14 cellular contexts compared by ENCODE assay signal in the genomic region with DNA sequence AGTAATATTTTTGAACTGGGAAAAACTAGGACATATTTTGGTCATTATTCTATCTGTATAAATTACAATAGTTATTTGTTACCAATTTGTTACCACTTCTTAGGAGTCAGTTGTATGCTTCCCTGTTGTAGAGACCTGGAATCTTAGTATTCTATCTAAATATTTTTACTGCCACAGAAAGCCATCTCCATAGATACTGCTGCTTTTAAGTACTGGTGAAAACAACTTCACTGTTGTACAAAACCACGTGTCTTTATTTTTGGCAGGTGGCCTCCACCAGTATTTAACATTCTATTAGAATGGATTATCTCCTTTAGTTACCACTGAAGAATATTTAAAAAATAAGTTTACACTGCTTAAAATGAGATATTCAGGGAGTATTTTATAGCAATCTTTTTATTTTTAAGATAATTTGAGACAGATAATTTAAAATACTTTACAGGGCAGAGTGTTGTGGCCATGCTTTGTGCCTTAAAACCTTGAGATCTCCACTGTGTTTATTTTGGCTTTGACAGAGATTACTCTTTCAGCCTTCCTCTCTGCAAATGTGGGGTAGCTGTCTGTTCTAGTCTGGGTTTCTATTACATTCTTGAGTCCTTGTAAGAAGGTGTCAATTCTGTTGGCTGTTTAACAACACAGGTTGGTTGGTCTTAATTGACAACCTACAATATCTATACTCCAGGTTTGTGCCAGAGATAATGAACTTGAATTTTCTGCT.
DNase-seq lines count a peak whose midpoint lies in the region; ATAC-seq and TF ChIP-seq lines count a peak whose summit lies in the region.
"Had no signal": no experiment of that assay in that cellular context is flagged by ENCODE, and none has a peak within 500 bp of the region (broad histone marks: within the 10 kb centered on the region; RNA-seq: fewer than 3 reads in every experiment).

No MANE protein-coding gene starts in this region.

- intact Hi-C loops in left ventricle myocardium superior (cut with micrococcal nuclease), result no loop called here
- intact Hi-C loops in body of pancreas (cut with DNase I), result no loop called here
- intact Hi-C loops in vagina (cut with DNase I), result no loop called here

- H3K36me3 ChIP-seq in right atrium auricular region, result no peaks in the 10 kb centered on the region
- no peaks in the 10 kb centered on the region for H3K36me3 ChIP-seq in body of pancreas (replicated peaks in 1 of 2; ENCODE audit: insufficient read depth in 1 of 2, low read depth in 2 of 2)
- no peaks in the 10 kb centered on the region for H3K36me3 ChIP-seq in vagina

- H3K36me3 Mint-ChIP-seq in nephron (ENCODE audit: low read depth), result peaks cover 12% of the 10 kb centered on the region

- no peak for TF ChIP-seq CTCF in right atrium auricular region (IDR thresholded peaks at IDR 0.05)
- no peak for TF ChIP-seq CTCF in body of pancreas (IDR thresholded peaks at IDR 0.05)
- TF ChIP-seq CTCF in nephron (IDR thresholded peaks at IDR 0.05; ENCODE audit: unreplicated experiment in 3 of 3), result no peak
- no peak for TF ChIP-seq CTCF in vagina (IDR thresholded peaks at IDR 0.05)

- H3K4me3 ChIP-seq in right atrium auricular region (no peak overlapping the region), body of pancreas (no peak overlapping the region), vagina (no peak overlapping the region)
- H3K4me3 ChIP-seq: SK-N-MC had no signal

- H3K27ac Mint-ChIP-seq in nephron, result peak overlapping the region; percentile 10 to 84 (median 81)
- H3K27ac Mint-ChIP-seq: activated CD8-positive, alpha-beta memory T cell treated with anti-CD3 and anti-CD28 coated beads, Interleukin-2, amount 10 ng/mL, durations not matched to agents 7 days and 5 days had no signal

- H3K4me1 Mint-ChIP-seq in nephron, result peaks cover 80% of the 10 kb centered on the region

- no peaks in the 10 kb centered on the region for H3K27me3 ChIP-seq in right atrium auricular region
- no peaks in the 10 kb centered on the region for H3K27me3 ChIP-seq in body of pancreas
- H3K27me3 ChIP-seq in vagina, result no peaks in the 10 kb centered on the region

- peaks cover 0 to 35% of the 10 kb centered on the region in 2 donors for H3K4me1 ChIP-seq in right atrium auricular region
- peaks cover 51% of the 10 kb centered on the region for H3K4me1 ChIP-seq in body of pancreas
- peaks cover 7% of the 10 kb centered on the region for H3K4me1 ChIP-seq in vagina
- H3K4me1 ChIP-seq: Caco-2 had no signal

- no peaks in the 10 kb centered on the region for H3K9me3 ChIP-seq in right atrium auricular region
- no peaks in the 10 kb centered on the region for H3K9me3 ChIP-seq in body of pancreas
- H3K9me3 ChIP-seq in vagina, result no peaks in the 10 kb centered on the region
- H3K9me3 ChIP-seq: Caco-2 had no signal

- no peaks in the 10 kb centered on the region for H3K9me3 Mint-ChIP-seq in nephron
- H3K9me3 Mint-ChIP-seq: H9 had no signal

- TF ChIP-seq POLR2A in body of pancreas (IDR thresholded peaks at IDR 0.05) (no peak), vagina (IDR thresholded peaks at IDR 0.05) (no peak)

- H3K4me3 Mint-ChIP-seq in nephron, result no peak overlapping the region
- H3K4me3 Mint-ChIP-seq: activated CD8-positive, alpha-beta memory T cell treated with anti-CD3 and anti-CD28 coated beads, Interleukin-2, amount 10 ng/mL, durations not matched to agents 7 days and 5 days; H9 had no signal

- 6 to 14% methylated on average over 1 of the region's 1 CpG for WGBS in body of pancreas, 2 donors

- DNase-seq in left ventricle myocardium superior (no peak), right atrium auricular region (ENCODE audit: low spot score) (no peak), body of pancreas (no peak), SKM-1 treated with dmso at 0.1 percent for 144 hours (lab: John Stamatoyannopoulos, UW; ENCODE audit: unreplicated experiment) (no peak), vagina (ENCODE audit: extremely low spot score in 2 of 2) (no peak), kidney tubule cell (ENCODE audit: low spot score) (no peak)
- DNase-seq: activated CD8-positive, alpha-beta memory T cell treated with anti-CD3 and anti-CD28 coated beads, Interleukin-2, amount 10 ng/mL, durations not matched to agents 7 days and 5 days; activated naive CD4-positive, alpha-beta T cell; Caco-2; H9; NCI-H187 had no signal

- H3K27ac ChIP-seq in right atrium auricular region (peak overlapping the region in 1 of 2 donors; percentile 49), body of pancreas (peak overlapping the region in 3 of 4 donors; percentile 41 to 76 (median 71)), vagina (no peak overlapping the region)
- H3K27ac ChIP-seq: SK-N-MC had no signal

- ATAC-seq in left ventricle myocardium superior, result peak; percentile 31
- peak; percentile 35 for ATAC-seq in body of pancreas
- ATAC-seq in HG03039 (IDR thresholded peaks at IDR 0.05; ENCODE audit: unreplicated experiment), result no peak
- ATAC-seq: activated CD8-positive, alpha-beta memory T cell treated with anti-CD3 and anti-CD28 coated beads, Interleukin-2, amount 10 ng/mL, durations not matched to agents 7 days and 5 days had no signal

- H3K27me3 Mint-ChIP-seq in nephron (ENCODE audit: low read depth), result no peaks in the 10 kb centered on the region
- H3K27me3 Mint-ChIP-seq: activated CD8-positive, alpha-beta memory T cell treated with anti-CD3 and anti-CD28 coated beads, Interleukin-2, amount 10 ng/mL, durations not matched to agents 7 days and 5 days had no signal
